18 cellular contexts compared by ENCODE assay signal in genomic region chr10:121490906-121491519, GRCh38.
DNase-seq lines count a peak whose midpoint lies in the region; ATAC-seq and TF ChIP-seq lines count a peak whose summit lies in the region.
"Had no signal": no experiment of that assay in that cellular context is flagged by ENCODE, and none has a peak within 500 bp of the region (broad histone marks: within the 10 kb centered on the region; RNA-seq: fewer than 3 reads in every experiment).

No MANE protein-coding gene starts in this region.

- peaks cover 11% of the 10 kb centered on the region for H3K4me1 ChIP-seq in adipocyte (ENCODE audit: control insufficient read depth, insufficient read depth, low read length)
- H3K4me1 ChIP-seq in esophagus squamous epithelium, result peaks cover 0 to 33% (median 0%) of the 10 kb centered on the region in 3 donors
- no peaks in the 10 kb centered on the region for H3K4me1 ChIP-seq in transverse colon

- H3K36me3 Mint-ChIP-seq in neural crest cell (ENCODE audit: low read depth) (peaks cover 27% of the 10 kb centered on the region), natural killer cell (no peaks in the 10 kb centered on the region)

- no peak for TF ChIP-seq CTCF in esophagus squamous epithelium (IDR thresholded peaks at IDR 0.05)
- TF ChIP-seq CTCF in neural crest cell (conservative IDR thresholded peaks at IDR 0.05), result no peak
- no peak for TF ChIP-seq CTCF in transverse colon (IDR thresholded peaks at IDR 0.05)
- TF ChIP-seq CTCF in natural killer cell (IDR thresholded peaks at IDR 0.05), result no peak

- 44 to 64% methylated on average over 8 to 13 of the region's 15 CpGs for WGBS in esophagus squamous epithelium, 2 donors
- WGBS in transverse colon (ENCODE audit: low coverage in 1 of 2), 2 donors, result 68% methylated on average over 15 of the region's 15 CpGs; no CpG with 5 or more reads in 1 of the 2 donors

- H3K9ac ChIP-seq in adipocyte (ENCODE audit: low read length), result peak overlapping the region; percentile 19

- H3K36me3 ChIP-seq in adipocyte (ENCODE audit: control insufficient read depth, insufficient read depth, low read length, severe bottlenecking) (no peaks in the 10 kb centered on the region), esophagus squamous epithelium (peaks cover 0 to 50% (median 0%) of the 10 kb centered on the region in 3 donors), transverse colon (peaks cover 0 to 9% (median 0%) of the 10 kb centered on the region in 4 donors)
- H3K36me3 ChIP-seq: neutrophil had no signal

- peaks cover 11% of the 10 kb centered on the region for H3K27me3 Mint-ChIP-seq in neural crest cell (ENCODE audit: low read depth)
- peaks cover 0 to 12% of the 10 kb centered on the region in 2 donors for H3K27me3 Mint-ChIP-seq in natural killer cell (ENCODE audit: low read depth in 2 of 2)
- H3K27me3 Mint-ChIP-seq: dendritic cell treated with granulocyte-macrophage colony-stimulating factor and Interleukin-4, amounts not matched to agents 40 ng/mL and 50 ng/mL, for 4 days had no signal

- TF ChIP-seq POLR2A in esophagus squamous epithelium (IDR thresholded peaks at IDR 0.05) (no peak), transverse colon (IDR thresholded peaks at IDR 0.05) (no peak)

- no peaks in the 10 kb centered on the region for H3K4me1 Mint-ChIP-seq in neural crest cell
- H3K4me1 Mint-ChIP-seq in natural killer cell, result no peaks in the 10 kb centered on the region

- H3K9me3 Mint-ChIP-seq in neural crest cell, result no peaks in the 10 kb centered on the region
- H3K9me3 Mint-ChIP-seq in natural killer cell, result no peaks in the 10 kb centered on the region
- H3K9me3 Mint-ChIP-seq: dendritic cell treated with granulocyte-macrophage colony-stimulating factor and Interleukin-4, amounts not matched to agents 40 ng/mL and 50 ng/mL, for 4 days had no signal

- no peak for TF ChIP-seq EP300 in transverse colon (IDR thresholded peaks at IDR 0.05; ENCODE audit: low read depth)

- H3K4me3 Mint-ChIP-seq in neural crest cell, result no peak overlapping the region
- H3K4me3 Mint-ChIP-seq in natural killer cell, result no peak overlapping the region
- H3K4me3 Mint-ChIP-seq: dendritic cell treated with granulocyte-macrophage colony-stimulating factor and Interleukin-4, amounts not matched to agents 40 ng/mL and 50 ng/mL, for 4 days had no signal

- intact Hi-C loops in esophagus squamous epithelium (cut with DNase I) (no loop called here), transverse colon (cut with DNase I; ENCODE audit: low total_unique reads) (no loop called here), natural killer cell (cut with micrococcal nuclease) (no loop called here)

- ATAC-seq in natural killer cell (no peak), GM18511 (IDR thresholded peaks at IDR 0.05; ENCODE audit: unreplicated experiment) (no peak), GM19023 (IDR thresholded peaks at IDR 0.05; ENCODE audit: unreplicated experiment) (no peak)

- peaks cover 4% of the 10 kb centered on the region for H3K9me3 ChIP-seq in adipocyte (ENCODE audit: control insufficient read depth, low read length)
- no peaks in the 10 kb centered on the region for H3K9me3 ChIP-seq in esophagus squamous epithelium
- no peaks in the 10 kb centered on the region for H3K9me3 ChIP-seq in transverse colon
- H3K9me3 ChIP-seq: neutrophil had no signal

- H3K27ac ChIP-seq in esophagus squamous epithelium, result peak overlapping the region in 3 of 4 donors; percentile 34 to 66 (median 43)
- peak overlapping the region; percentile 39 to 77 (median 65) for H3K27ac ChIP-seq in transverse colon
- H3K27ac ChIP-seq: epithelial cell of prostate, neutrophil had no signal

- peak overlapping the region; percentile 39 for H3K27ac Mint-ChIP-seq in neural crest cell (ENCODE audit: unreplicated experiment)
- H3K27ac Mint-ChIP-seq in natural killer cell, result no peak overlapping the region
- H3K27ac Mint-ChIP-seq: dendritic cell treated with granulocyte-macrophage colony-stimulating factor and Interleukin-4, amounts not matched to agents 40 ng/mL and 50 ng/mL, for 4 days had no signal

- H3K27me3 ChIP-seq in adipocyte (replicated peaks; ENCODE audit: control insufficient read depth, insufficient read depth, low read length) (peaks cover 12% of the 10 kb centered on the region), esophagus squamous epithelium (no peaks in the 10 kb centered on the region), transverse colon (no peaks in the 10 kb centered on the region)
- H3K27me3 ChIP-seq: neutrophil had no signal

- no peak for DNase-seq in adipocyte (ENCODE audit: low read depth)
- DNase-seq in esophagus squamous epithelium (lab: John Stamatoyannopoulos, UW), result no peak
- no peak for DNase-seq in neural crest cell (ENCODE audit: low read depth, low spot score)
- peak; percentile 27 for DNase-seq in transverse colon
- no peak for DNase-seq in natural killer cell
- no peak for DNase-seq in NCI-H1930 (lab: John Stamatoyannopoulos, UW)
- DNase-seq: activated CD4-positive, alpha-beta T cell treated with anti-CD3 and anti-CD28 coated beads for 4 hours; activated effector memory CD4-positive, alpha-beta T cell treated with anti-CD3 and anti-CD28 coated beads, Interleukin-2, amount 50 U/mL, for 16 hours; DMS 273 treated with DMSO at 0.1 percent for 48 hours; Karpas-422; NCI-H1105 treated with DMSO at 0.1 percent for 48 hours; NCI-H748 treated with DMSO at 0.1 percent for 48 hours; T-helper 9 cell had no signal

- H3K4me3 ChIP-seq in adipocyte (ENCODE audit: low read length) (peak overlapping the region; percentile 64), esophagus squamous epithelium (peak overlapping the region in 2 of 4 donors; percentile 9 to 41), transverse colon (no peak overlapping the region)

- in situ Hi-C loops in transverse colon (cut with MboI; ENCODE audit: low pct_ligation_motif_present in 1 of 4, low pct_unique_long_range_greater_than_20kb in 1 of 4, low sequenced_read_pairs in 3 of 4), result no loop called here
